ENCODE assay signal across 1 cellular context in the genomic region with DNA sequence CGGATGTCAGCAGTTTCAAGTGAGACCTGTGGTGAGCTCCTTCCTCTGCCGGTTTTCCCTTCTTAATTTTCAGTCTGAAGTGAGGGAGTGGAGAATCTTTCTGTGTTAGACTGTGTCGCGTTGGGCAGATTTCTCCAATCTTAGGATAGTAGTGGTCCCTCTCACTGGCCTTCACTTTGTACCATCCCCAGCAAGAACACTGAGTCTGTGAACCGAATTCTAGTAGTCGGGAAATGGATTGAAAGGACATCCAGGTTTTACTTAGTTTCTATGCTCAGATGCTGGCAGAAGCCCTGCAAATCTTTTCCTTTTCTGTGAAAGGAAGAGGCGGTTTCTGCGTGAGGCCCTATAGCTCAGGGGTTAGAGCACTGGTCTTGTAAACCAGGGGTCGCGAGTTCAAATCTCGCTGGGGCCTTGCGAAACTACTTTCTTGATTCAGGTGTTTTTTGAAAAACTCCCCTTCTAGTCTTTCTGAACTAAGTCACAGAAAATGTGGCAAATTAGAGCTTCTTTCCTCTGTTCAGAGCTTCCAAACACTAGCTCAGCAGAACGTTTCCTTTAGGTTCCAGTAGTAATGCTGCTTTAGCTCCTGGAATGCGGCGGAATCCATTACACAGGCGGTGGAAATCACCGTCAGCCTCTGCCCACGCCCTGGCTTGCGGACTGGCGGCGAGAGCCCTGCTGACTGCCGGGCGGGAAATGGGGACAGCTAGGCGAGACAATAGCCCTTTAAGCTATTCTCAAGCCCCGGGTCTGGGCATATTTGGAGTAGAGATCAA.
TF ChIP-seq lines count a peak whose summit lies in the region.

No MANE protein-coding gene starts in this region.

TF ChIP-seq in K562, 482 proteins besides CTCF, POLR2A, EP300 and RAD21 (continues in another document):
- no peak for TF ChIP-seq KDM5B (IDR thresholded peaks at IDR 0.05; ENCODE audit: insufficient replicate concordance, low read depth, low read length)
- peak; percentile 65 for TF ChIP-seq TEAD4 (IDR thresholded peaks at IDR 0.05; ENCODE audit: low read length)
- TF ChIP-seq TEAD4 (CRISPR knock-in tag; IDR thresholded peaks at IDR 0.05; ENCODE audit: borderline replicate concordance), result no peak
- peak; percentile 40; the same call in 1 of the 2 replicates for TF ChIP-seq BCOR (IDR thresholded peaks at IDR 0.05)
- no peak for TF ChIP-seq ETS2 (tag; IDR thresholded peaks at IDR 0.05; ENCODE audit: borderline replicate concordance, poor library complexity, severe bottlenecking)
- TF ChIP-seq PHB2 (IDR thresholded peaks at IDR 0.05; ENCODE audit: low read depth), result no peak
- TF ChIP-seq CBFA2T2 (conservative IDR thresholded peaks at IDR 0.05), result no peak
- peak; percentile 7; the same call in 1 of the 2 replicates for TF ChIP-seq SOX6 (IDR thresholded peaks at IDR 0.05)
- no peak for TF ChIP-seq PRMT5 (CRISPR knock-in tag; IDR thresholded peaks at IDR 0.05)
- TF ChIP-seq ZNF561 (CRISPR knock-in tag; conservative IDR thresholded peaks at IDR 0.05), result no peak
- TF ChIP-seq E2F5 (CRISPR knock-in tag; IDR thresholded peaks at IDR 0.05), result no peak
- peak; percentile 65 to 72; a peak in 1 of 4 replicates for TF ChIP-seq TEAD1 (CRISPR knock-in tag; IDR thresholded peaks at IDR 0.05)
- TF ChIP-seq KAT7 (CRISPR knock-in tag; IDR thresholded peaks at IDR 0.05; ENCODE audit: borderline replicate concordance), result no peak
- no peak for TF ChIP-seq ZNF695 (CRISPR knock-in tag; IDR thresholded peaks at IDR 0.05)
- TF ChIP-seq GMEB1 (CRISPR knock-in tag; IDR thresholded peaks at IDR 0.05), result no peak
- no peak for TF ChIP-seq PCBP2 (IDR thresholded peaks at IDR 0.05; ENCODE audit: low read depth, low read length, poor library complexity, severe bottlenecking)
- TF ChIP-seq CREBBP (IDR thresholded peaks at IDR 0.05; ENCODE audit: low read depth, low read length), result no peak
- 0 out of 2 replicates have a peak, but pooled peaks have one; percentile 12 for TF ChIP-seq L3MBTL2 (IDR thresholded peaks at IDR 0.05)
- TF ChIP-seq GTF2B (IDR thresholded peaks at IDR 0.05; ENCODE audit: extremely low read depth, insufficient read length), result no peak
- TF ChIP-seq TOE1 (IDR thresholded peaks at IDR 0.05; ENCODE audit: borderline replicate concordance), result peak; percentile 40
- no peak for TF ChIP-seq TOE1 (CRISPR knock-in tag; IDR thresholded peaks at IDR 0.05; ENCODE audit: borderline replicate concordance, low read depth)
- peak; percentile 10; the same call in 1 of the 2 replicates for TF ChIP-seq MYC (IDR thresholded peaks at IDR 0.05; ENCODE audit: low read depth, low read length)
- no peak for TF ChIP-seq MYC (CRISPR knock-in tag; IDR thresholded peaks at IDR 0.05; ENCODE audit: borderline replicate concordance, low read depth)
- TF ChIP-seq BDP1 (IDR thresholded peaks at IDR 0.05; ENCODE audit: insufficient read depth, insufficient read length), result peak; percentile 59
- TF ChIP-seq TAF15 (IDR thresholded peaks at IDR 0.05; ENCODE audit: low read depth, low read length), result no peak
- TF ChIP-seq MEF2A (IDR thresholded peaks at IDR 0.05; ENCODE audit: control insufficient read depth, low read depth, low read length), result no peak
- peak; percentile 14; the same call in 1 of the 2 replicates for TF ChIP-seq HES1 (IDR thresholded peaks at IDR 0.05; ENCODE audit: low read depth)
- peak; percentile 50; the same call in 1 of the 2 replicates for TF ChIP-seq ZBTB5 (IDR thresholded peaks at IDR 0.05)
- no peak for TF ChIP-seq ZNF778 (CRISPR knock-in tag; IDR thresholded peaks at IDR 0.05)
- TF ChIP-seq ETV1 (tag; conservative IDR thresholded peaks at IDR 0.05; ENCODE audit: low read depth), result 0 out of 2 replicates have a peak, but pooled peaks have one; percentile 27
- 0 out of 2 replicates have a peak, but pooled peaks have one; percentile 3 for TF ChIP-seq SMC3 (conservative IDR thresholded peaks at IDR 0.05; ENCODE audit: insufficient read depth, low read depth, low read length)
- TF ChIP-seq NFIC (IDR thresholded peaks at IDR 0.05), result peak; percentile 51
- no peak for TF ChIP-seq PCBP1 (IDR thresholded peaks at IDR 0.05; ENCODE audit: low read depth, low read length, poor library complexity, severe bottlenecking)
- TF ChIP-seq ATF7 (IDR thresholded peaks at IDR 0.05), result 0 out of 2 replicates have a peak, but pooled peaks have one; percentile 31
- no peak for TF ChIP-seq ETV6 (IDR thresholded peaks at IDR 0.05; ENCODE audit: borderline replicate concordance in 1 of 2, low read depth in 2 of 2, low read length in 1 of 2)
- no peak for TF ChIP-seq ETV6 (CRISPR knock-in tag; IDR thresholded peaks at IDR 0.05; ENCODE audit: borderline replicate concordance)
- TF ChIP-seq PPARD (CRISPR knock-in tag; IDR thresholded peaks at IDR 0.05), result no peak
- no peak; the same call in none of the 2 replicates for TF ChIP-seq MIER1 (IDR thresholded peaks at IDR 0.05; ENCODE audit: low read depth)
- TF ChIP-seq YY1 (IDR thresholded peaks at IDR 0.05; ENCODE audit: borderline replicate concordance in 1 of 3, control insufficient read depth in 1 of 3, extremely low read depth in 1 of 3, insufficient read depth in 3 of 3, insufficient read length in 1 of 3, insufficient replicate concordance in 2 of 3, low read depth in 1 of 3, low read length in 2 of 3), result no peak
- TF ChIP-seq HNRNPK (IDR thresholded peaks at IDR 0.05; ENCODE audit: low read depth, low read length, poor library complexity, severe bottlenecking), result no peak
- TF ChIP-seq HNRNPLL (IDR thresholded peaks at IDR 0.05; ENCODE audit: low read depth, low read length, poor library complexity, severe bottlenecking), result no peak
- no peak for TF ChIP-seq MYNN (IDR thresholded peaks at IDR 0.05)
- no peak for TF ChIP-seq MYNN (CRISPR knock-in tag; IDR thresholded peaks at IDR 0.05)
- no peak for TF ChIP-seq PTRF (tag; IDR thresholded peaks at IDR 0.05)
- no peak for TF ChIP-seq CBFB (CRISPR knock-in tag; IDR thresholded peaks at IDR 0.05)
- TF ChIP-seq NR2C2 (CRISPR knock-in tag; IDR thresholded peaks at IDR 0.05), result no peak
- peak; percentile 17; the same call in 1 of the 2 replicates for TF ChIP-seq NR2C2 (tag; IDR thresholded peaks at IDR 0.05)
- no peak for TF ChIP-seq CBX5 (IDR thresholded peaks at IDR 0.05; ENCODE audit: borderline replicate concordance, low read depth)
- peak in 1 of 2 experiments; percentile 31 for TF ChIP-seq E2F6 (IDR thresholded peaks at IDR 0.05; ENCODE audit: borderline replicate concordance in 1 of 2, extremely low read depth in 1 of 2, insufficient read depth in 1 of 2, insufficient read length in 1 of 2, low read depth in 1 of 2, low read length in 1 of 2, poor library complexity in 1 of 2, severe bottlenecking in 1 of 2)
- TF ChIP-seq SNRNP70 (optimal IDR thresholded peaks at IDR 0.05; ENCODE audit: low read depth, low read length), result no peak
- no peak for TF ChIP-seq ZNF140 (CRISPR knock-in tag; IDR thresholded peaks at IDR 0.05)
- TF ChIP-seq ZSCAN32 (CRISPR knock-in tag; IDR thresholded peaks at IDR 0.05), result no peak
- TF ChIP-seq TAF7 (tag; IDR thresholded peaks at IDR 0.05), result no peak
- TF ChIP-seq TBL1XR1 (IDR thresholded peaks at IDR 0.05; ENCODE audit: low read length in 2 of 2), result peak; percentile 29 to 86; a peak in 1 of 4 replicates
- TF ChIP-seq SRSF9 (IDR thresholded peaks at IDR 0.05; ENCODE audit: borderline replicate concordance, low read depth, low read length), result no peak
- TF ChIP-seq CBX8 (IDR thresholded peaks at IDR 0.05; ENCODE audit: borderline replicate concordance, extremely low read depth, low read depth, low read length, poor library complexity, severe bottlenecking), result no peak
- peak; percentile 62 for TF ChIP-seq RNF2 (IDR thresholded peaks at IDR 0.05)
- no peak for TF ChIP-seq KDM4B (IDR thresholded peaks at IDR 0.05; ENCODE audit: borderline replicate concordance in 2 of 2, low read depth in 1 of 2)
- TF ChIP-seq THAP12 (CRISPR knock-in tag; IDR thresholded peaks at IDR 0.05), result no peak
- no peak for TF ChIP-seq HNRNPH1 (optimal IDR thresholded peaks at IDR 0.05; ENCODE audit: low read depth, low read length)
- TF ChIP-seq, protein P1, sequence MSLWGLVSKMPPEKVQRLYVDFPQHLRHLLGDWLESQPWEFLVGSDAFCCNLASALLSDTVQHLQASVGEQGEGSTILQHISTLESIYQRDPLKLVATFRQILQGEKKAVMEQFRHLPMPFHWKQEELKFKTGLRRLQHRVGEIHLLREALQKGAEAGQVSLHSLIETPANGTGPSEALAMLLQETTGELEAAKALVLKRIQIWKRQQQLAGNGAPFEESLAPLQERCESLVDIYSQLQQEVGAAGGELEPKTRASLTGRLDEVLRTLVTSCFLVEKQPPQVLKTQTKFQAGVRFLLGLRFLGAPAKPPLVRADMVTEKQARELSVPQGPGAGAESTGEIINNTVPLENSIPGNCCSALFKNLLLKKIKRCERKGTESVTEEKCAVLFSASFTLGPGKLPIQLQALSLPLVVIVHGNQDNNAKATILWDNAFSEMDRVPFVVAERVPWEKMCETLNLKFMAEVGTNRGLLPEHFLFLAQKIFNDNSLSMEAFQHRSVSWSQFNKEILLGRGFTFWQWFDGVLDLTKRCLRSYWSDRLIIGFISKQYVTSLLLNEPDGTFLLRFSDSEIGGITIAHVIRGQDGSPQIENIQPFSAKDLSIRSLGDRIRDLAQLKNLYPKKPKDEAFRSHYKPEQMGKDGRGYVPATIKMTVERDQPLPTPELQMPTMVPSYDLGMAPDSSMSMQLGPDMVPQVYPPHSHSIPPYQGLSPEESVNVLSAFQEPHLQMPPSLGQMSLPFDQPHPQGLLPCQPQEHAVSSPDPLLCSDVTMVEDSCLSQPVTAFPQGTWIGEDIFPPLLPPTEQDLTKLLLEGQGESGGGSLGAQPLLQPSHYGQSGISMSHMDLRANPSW (CRISPR knock-in tag; IDR thresholded peaks at IDR 0.05), result no peak
